In the genomic region with DNA sequence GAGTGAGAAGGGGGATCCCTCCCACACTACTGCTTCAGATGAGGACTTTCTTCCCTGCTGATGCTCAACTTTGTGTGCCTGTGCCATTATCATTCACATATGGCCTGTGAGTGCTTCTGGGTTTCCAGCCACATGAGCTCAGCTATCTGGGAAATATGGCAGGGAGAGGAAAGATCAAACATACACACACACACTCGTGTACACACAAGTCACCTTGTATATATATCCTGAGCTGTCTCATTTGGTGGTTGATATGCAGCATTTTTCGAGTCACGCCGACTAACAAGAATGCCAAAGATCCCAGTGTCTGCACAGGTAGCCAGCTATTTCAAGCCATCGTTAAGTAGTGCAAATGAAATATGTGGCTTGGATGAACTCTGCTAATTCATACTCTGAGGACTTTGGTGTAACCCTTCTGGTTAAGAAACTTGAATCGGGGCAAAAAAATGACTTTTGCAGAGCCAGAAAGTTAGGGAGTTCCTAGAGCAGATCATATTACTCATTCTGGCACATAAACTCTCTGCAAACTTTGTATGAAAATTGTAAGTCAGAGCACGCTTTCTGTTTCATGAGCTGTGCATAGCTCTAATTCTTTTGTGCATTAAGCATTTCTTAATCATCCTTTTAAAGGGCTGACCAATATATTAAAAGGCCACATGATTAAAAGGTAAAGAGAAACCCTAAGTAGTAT, we compare ENCODE assay signal across 17 cellular contexts. TPM values are rescaled to one million over a fixed set of nuclear protein-coding genes. Genes with fewer than 3 reads are reported as not detected.
DNase-seq lines count a peak whose midpoint lies in the region; ATAC-seq and TF ChIP-seq lines count a peak whose summit lies in the region.
"Had no signal": no experiment of that assay in that cellular context is flagged by ENCODE, and none has a peak within 500 bp of the region (broad histone marks: within the 10 kb centered on the region; RNA-seq: fewer than 3 reads in every experiment).

No MANE protein-coding gene starts in this region.

- TF ChIP-seq CTCF in PC-9 (conservative IDR thresholded peaks at IDR 0.05): no peak
- no peak for TF ChIP-seq CTCF in neural progenitor cell (IDR thresholded peaks at IDR 0.05)

- ATAC-seq in esophagus mucosa (peak; percentile 38), GM19328 (IDR thresholded peaks at IDR 0.05; ENCODE audit: unreplicated experiment) (no peak)
- ATAC-seq: stimulated activated naive CD8-positive, alpha-beta T cell treated with anti-CD3 and anti-CD28 coated beads, Interleukin-15, Interleukin-2, amounts not matched to agents 100 U/mL and 50 U/mL, for 24 hours had no signal

- H3K27me3 ChIP-seq in PC-9 (ENCODE audit: insufficient read depth, low read depth) (no peaks in the 10 kb centered on the region), neural progenitor cell (no peaks in the 10 kb centered on the region)
- H3K27me3 ChIP-seq: SJCRH30 had no signal

- H3K4me2 ChIP-seq in PC-9 (no peak overlapping the region), neural progenitor cell (peak overlapping the region; percentile 42)

- peaks cover 43% of the 10 kb centered on the region for H3K4me1 Mint-ChIP-seq in neural progenitor cell

- no peak overlapping the region for H3K27ac Mint-ChIP-seq in neural progenitor cell
- H3K27ac Mint-ChIP-seq: progenitor cell of endocrine pancreas had no signal

- H3K4me1 ChIP-seq in PC-9 (replicated peaks; ENCODE audit: insufficient read depth) (peaks cover 7% of the 10 kb centered on the region; the same call in 1 of the 2 replicates), neural progenitor cell (peaks cover 21% of the 10 kb centered on the region)
- H3K4me1 ChIP-seq: SJCRH30 had no signal

- DNase-seq in GM04503 (ENCODE audit: low read depth) (peak; percentile 61), PC-9 (no peak), neural progenitor cell (ENCODE audit: low spot score) (no peak), 8988T (no peak), T1000 (lab: John Stamatoyannopoulos, UW) (no peak)
- DNase-seq in stimulated activated naive CD4-positive, alpha-beta T cell (lab: John Stamatoyannopoulos, UW): no peak
- DNase-seq: activated CD8-positive, alpha-beta memory T cell treated with anti-CD3 and anti-CD28 coated beads, Interleukin-2, amount 50 U/mL, for 4 hours; GDM1; hippocampal formation; NCI-H2081; SJCRH30; stimulated activated CD4-positive, alpha-beta T cell treated with anti-CD3 and anti-CD28 coated beads, Interleukin-4, amount 100 ng/mL, for 24 hours; stimulated activated naive CD8-positive, alpha-beta T cell treated with anti-CD3 and anti-CD28 coated beads, Interleukin-15, Interleukin-2, amounts not matched to agents 100 U/mL and 50 U/mL, for 24 hours had no signal

- H2AFZ ChIP-seq in PC-9 (no peak overlapping the region), neural progenitor cell (replicated peaks) (no peak overlapping the region)

- POLR2A ChIA-PET in PC-9 (lab: Charles Lee; ENCODE audit: unreplicated experiment): interaction anchor here (0.5 to 0.6 kb wide), 2 partner anchors 126 to 150 kb away, joined by 4 to 7 read pairs; no protein-coding TSS in a partner anchor

- intact Hi-C loops in PC-9 (cut with micrococcal nuclease; ENCODE audit: unreplicated experiment): no loop called here

- H3K4me3 ChIP-seq in PC-9 (no peak overlapping the region), neural progenitor cell (no peak overlapping the region)
- H3K4me3 ChIP-seq: SJCRH30 had no signal

- no peaks in the 10 kb centered on the region for H3K9me3 Mint-ChIP-seq in neural progenitor cell

- H3F3A ChIP-seq in PC-9 (ENCODE audit: insufficient read depth, low read depth): no peaks in the 10 kb centered on the region
- peaks cover 12% of the 10 kb centered on the region for H3F3A ChIP-seq in neural progenitor cell (ENCODE audit: low read depth)

- no peaks in the 10 kb centered on the region for H3K9me3 ChIP-seq in PC-9 (ENCODE audit: insufficient read depth, low read depth)
- no peaks in the 10 kb centered on the region for H3K9me3 ChIP-seq in neural progenitor cell (ENCODE audit: low read depth)
- H3K9me3 ChIP-seq: SJCRH30 had no signal

- BruUV-seq in PC-9 (replicated peaks; lab: Mats Ljungman, UMichigan): no TSS peak

- H3K4me3 Mint-ChIP-seq in neural progenitor cell: no peak overlapping the region

- H3K27ac ChIP-seq in PC-9 (0 out of 2 replicates have a peak overlapping the region, but pooled peaks have one; percentile 9), neural progenitor cell (no peak overlapping the region)
- H3K27ac ChIP-seq: C4-2B, SJCRH30 had no signal

- H3K36me3 ChIP-seq in PC-9 (ENCODE audit: low read depth) (no peaks in the 10 kb centered on the region), neural progenitor cell (no peaks in the 10 kb centered on the region)
- H3K36me3 ChIP-seq: SJCRH30 had no signal

- no peaks in the 10 kb centered on the region for H3K9me2 ChIP-seq in PC-9 (ENCODE audit: insufficient read depth)

- CTCF ChIA-PET in PC-9 (lab: Charles Lee): no interaction called here

- H3K79me2 ChIP-seq in PC-9 (ENCODE audit: low read depth) (no peaks in the 10 kb centered on the region), neural progenitor cell (ENCODE audit: low read depth) (no peaks in the 10 kb centered on the region)

- H4K20me1 ChIP-seq in PC-9 (ENCODE audit: insufficient read depth) (no peaks in the 10 kb centered on the region), neural progenitor cell (ENCODE audit: low read depth) (no peaks in the 10 kb centered on the region)

- H3K27me3 Mint-ChIP-seq in neural progenitor cell (ENCODE audit: insufficient read depth, low read depth): peaks cover 2% of the 10 kb centered on the region

- no peak overlapping the region for H3K9ac ChIP-seq in neural progenitor cell

- no peaks in the 10 kb centered on the region for H3K36me3 Mint-ChIP-seq in neural progenitor cell

RNA-seq across cellular contexts. Expression of a gene that starts 24.9 kb away (rescaled TPM):
- total RNA-seq in PC-9 (2021): 146 and 174 TPM in 2 replicates
- total RNA-seq in esophagus mucosa: 17.7 TPM
- 3.3 and 5.5 TPM in 2 replicates for total RNA-seq in neural progenitor cell (ENCODE audit: low replicate concordance)
